ENCODE assay signal across 18 cellular contexts in the genomic region with DNA sequence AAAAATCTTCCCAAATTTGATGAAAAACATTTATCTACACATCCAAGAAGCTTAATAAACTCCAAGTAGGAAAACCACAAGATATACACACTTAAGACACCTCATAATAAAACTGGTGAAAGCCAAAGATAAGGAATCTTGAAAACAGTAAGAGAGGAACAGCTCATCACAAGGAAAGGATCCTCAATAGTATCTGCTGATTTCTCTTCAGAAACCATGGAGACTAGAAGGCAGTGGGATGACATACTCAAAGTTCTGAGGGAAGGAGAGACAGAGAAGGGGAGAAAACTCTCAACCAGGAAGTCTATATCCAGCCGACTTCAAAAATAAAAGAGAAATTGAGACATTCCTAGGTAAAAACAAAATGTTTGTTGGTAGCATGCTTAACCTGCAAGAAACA. TPM values are rescaled to one million over a fixed set of nuclear protein-coding genes. Genes with fewer than 3 reads are reported as not detected.
A peak's percentile ranks its signal among the peaks of the same experiment; 100 is the strongest.
DNase-seq lines count a peak whose midpoint lies in the region; ATAC-seq and TF ChIP-seq lines count a peak whose summit lies in the region.
"Had no signal": no experiment of that assay in that cellular context is flagged by ENCODE, and none has a peak within 500 bp of the region (broad histone marks: within the 10 kb centered on the region; RNA-seq: fewer than 3 reads in every experiment).

No MANE protein-coding gene starts in this region.

- no peak for DNase-seq in activated T-cell treated with anti-CD3 and anti-CD28 coated beads, Interleukin-2, amount 50 U/mL, for 24 hours
- DNase-seq in activated T-cell treated with anti-CD3 and anti-CD28 coated beads, Interleukin-2, amount 50 U/mL, for 4 hours = no peak
- DNase-seq in M059J (ENCODE audit: low read depth) (peak; percentile 14), progenitor cell of endocrine pancreas (ENCODE audit: low spot score, unreplicated experiment) (no peak)
- DNase-seq in stimulated activated CD4-positive, alpha-beta T cell treated with anti-CD3 and anti-CD28 coated beads, Interleukin-2, amount 100 ng/mL, for 24 hours = no peak
- DNase-seq in stimulated activated CD4-positive, alpha-beta T cell treated with anti-CD3 and anti-CD28 coated beads, Interleukin-4, amount 100 ng/mL, for 24 hours = no peak
- DNase-seq: Calu3; CD4-positive, CD25-positive, alpha-beta regulatory T cell; CD8-positive, alpha-beta memory T cell; DMS53; DMS79 treated with DMSO at 0.1 percent for 48 hours; GF-D8; GM23248; H7; HCEC 1CT had no signal

- no peak overlapping the region for H3K4me3 Mint-ChIP-seq in activated T-cell treated with anti-CD3 and anti-CD28 coated beads, Interleukin-2, amount 50 U/mL, for 24 hours
- H3K4me3 Mint-ChIP-seq in activated T-cell treated with anti-CD3 and anti-CD28 coated beads, Interleukin-2, amount 50 U/mL, for 4 hours = no peak overlapping the region
- no peak overlapping the region for H3K4me3 Mint-ChIP-seq in activated T-helper 17 cell treated with anti-CD3 and anti-CD28 coated beads, Interleukin-2, amount 50 U/mL, for 72 hours
- no peak overlapping the region for H3K4me3 Mint-ChIP-seq in progenitor cell of endocrine pancreas (ENCODE audit: low read depth)
- H3K4me3 Mint-ChIP-seq: B cell; CD4-positive, CD25-positive, alpha-beta regulatory T cell; CD8-positive, alpha-beta memory T cell had no signal

- H3K9me3 Mint-ChIP-seq in activated T-cell treated with anti-CD3 and anti-CD28 coated beads, Interleukin-2, amount 50 U/mL, for 24 hours = no peaks in the 10 kb centered on the region
- H3K9me3 Mint-ChIP-seq in activated T-cell treated with anti-CD3 and anti-CD28 coated beads, Interleukin-2, amount 50 U/mL, for 4 hours = no peaks in the 10 kb centered on the region
- no peaks in the 10 kb centered on the region for H3K9me3 Mint-ChIP-seq in activated T-helper 17 cell treated with anti-CD3 and anti-CD28 coated beads, Interleukin-2, amount 50 U/mL, for 72 hours
- peaks cover 5% of the 10 kb centered on the region for H3K9me3 Mint-ChIP-seq in progenitor cell of endocrine pancreas (ENCODE audit: low read depth)
- H3K9me3 Mint-ChIP-seq: CD8-positive, alpha-beta memory T cell had no signal

- TF ChIP-seq CTCF in progenitor cell of endocrine pancreas (IDR thresholded peaks at IDR 0.05; ENCODE audit: unreplicated experiment) = no peak

- H3K27me3 Mint-ChIP-seq in activated T-cell treated with anti-CD3 and anti-CD28 coated beads, Interleukin-2, amount 50 U/mL, for 24 hours = no peaks in the 10 kb centered on the region
- no peaks in the 10 kb centered on the region for H3K27me3 Mint-ChIP-seq in activated T-cell treated with anti-CD3 and anti-CD28 coated beads, Interleukin-2, amount 50 U/mL, for 4 hours (ENCODE audit: low read depth)
- H3K27me3 Mint-ChIP-seq in activated T-helper 17 cell treated with anti-CD3 and anti-CD28 coated beads, Interleukin-2, amount 50 U/mL, for 72 hours = no peaks in the 10 kb centered on the region
- H3K27me3 Mint-ChIP-seq in progenitor cell of endocrine pancreas = no peaks in the 10 kb centered on the region
- H3K27me3 Mint-ChIP-seq: B cell; CD4-positive, CD25-positive, alpha-beta regulatory T cell; CD8-positive, alpha-beta memory T cell had no signal

- peaks cover 40% of the 10 kb centered on the region for H3K36me3 Mint-ChIP-seq in activated T-cell treated with anti-CD3 and anti-CD28 coated beads, Interleukin-2, amount 50 U/mL, for 24 hours (ENCODE audit: low read depth)
- peaks cover 20% of the 10 kb centered on the region for H3K36me3 Mint-ChIP-seq in activated T-cell treated with anti-CD3 and anti-CD28 coated beads, Interleukin-2, amount 50 U/mL, for 4 hours (ENCODE audit: insufficient read depth)
- H3K36me3 Mint-ChIP-seq in activated T-helper 17 cell treated with anti-CD3 and anti-CD28 coated beads, Interleukin-2, amount 50 U/mL, for 72 hours (ENCODE audit: low read depth) = peaks cover 16% of the 10 kb centered on the region
- peaks cover 20% of the 10 kb centered on the region for H3K36me3 Mint-ChIP-seq in progenitor cell of endocrine pancreas (ENCODE audit: insufficient read depth)

- H3K27ac Mint-ChIP-seq in activated T-cell treated with anti-CD3 and anti-CD28 coated beads, Interleukin-2, amount 50 U/mL, for 24 hours = peak overlapping the region; percentile 6
- peak overlapping the region; percentile 9 for H3K27ac Mint-ChIP-seq in activated T-helper 17 cell treated with anti-CD3 and anti-CD28 coated beads, Interleukin-2, amount 50 U/mL, for 72 hours
- H3K27ac Mint-ChIP-seq in progenitor cell of endocrine pancreas = peak overlapping the region; percentile 21
- H3K27ac Mint-ChIP-seq: B cell; CD8-positive, alpha-beta memory T cell had no signal

- ATAC-seq in activated T-cell treated with anti-CD3 and anti-CD28 coated beads, Interleukin-2, amount 50 U/mL, for 4 hours = no peak
- no peak for ATAC-seq in activated T-helper 17 cell treated with anti-CD3 and anti-CD28 coated beads, Interleukin-2, amount 50 U/mL, for 72 hours (replicated peaks)
- ATAC-seq in HG02885 (IDR thresholded peaks at IDR 0.05; ENCODE audit: poor library complexity, unreplicated experiment) = no peak

- peaks cover 24% of the 10 kb centered on the region for H3K4me1 Mint-ChIP-seq in activated T-cell treated with anti-CD3 and anti-CD28 coated beads, Interleukin-2, amount 50 U/mL, for 24 hours (ENCODE audit: low read depth)
- H3K4me1 Mint-ChIP-seq in activated T-cell treated with anti-CD3 and anti-CD28 coated beads, Interleukin-2, amount 50 U/mL, for 4 hours (ENCODE audit: low read depth) = peaks cover 22% of the 10 kb centered on the region
- peaks cover 4% of the 10 kb centered on the region for H3K4me1 Mint-ChIP-seq in activated T-helper 17 cell treated with anti-CD3 and anti-CD28 coated beads, Interleukin-2, amount 50 U/mL, for 72 hours
- peaks cover 13% of the 10 kb centered on the region for H3K4me1 Mint-ChIP-seq in progenitor cell of endocrine pancreas (ENCODE audit: low read depth)

RNA-seq across cellular contexts. Expression of gene LNX2, which starts 45.7 kb away (rescaled TPM):
- 1 to 10 TPM; 2.8 to 3.4 (median 2.8) TPM for total RNA-seq in activated T-cell treated with anti-CD3 and anti-CD28 coated beads, Interleukin-2, amount 50 U/mL, for 4 hours
- 6.0 and 9.3 TPM in 2 replicates for total RNA-seq in M059J (2014; rRNA removed; shearing (Covaris generic))
- 1 to 10 TPM; 4.1 TPM for total RNA-seq in activated T-helper 17 cell treated with anti-CD3 and anti-CD28 coated beads, Interleukin-2, amount 50 U/mL, for 72 hours
- 32.7 and 33.7 TPM in 2 replicates for total RNA-seq in progenitor cell of endocrine pancreas

RNA-seq across cellular contexts. Expression of gene POLR1D, which starts 47.0 kb away (rescaled TPM):
- 100 to 1,000 TPM; 129 to 146 (median 135) TPM for total RNA-seq in activated T-cell treated with anti-CD3 and anti-CD28 coated beads, Interleukin-2, amount 50 U/mL, for 4 hours
- total RNA-seq in M059J (2014; rRNA removed; shearing (Covaris generic)) = 71.0 and 78.4 TPM in 2 replicates
- total RNA-seq in activated T-helper 17 cell treated with anti-CD3 and anti-CD28 coated beads, Interleukin-2, amount 50 U/mL, for 72 hours = 100 to 1,000 TPM; 128 to 138 TPM
- total RNA-seq in progenitor cell of endocrine pancreas = 153 TPM in 2 replicates
